1 cellular context compared by ENCODE assay signal in the genomic region with DNA sequence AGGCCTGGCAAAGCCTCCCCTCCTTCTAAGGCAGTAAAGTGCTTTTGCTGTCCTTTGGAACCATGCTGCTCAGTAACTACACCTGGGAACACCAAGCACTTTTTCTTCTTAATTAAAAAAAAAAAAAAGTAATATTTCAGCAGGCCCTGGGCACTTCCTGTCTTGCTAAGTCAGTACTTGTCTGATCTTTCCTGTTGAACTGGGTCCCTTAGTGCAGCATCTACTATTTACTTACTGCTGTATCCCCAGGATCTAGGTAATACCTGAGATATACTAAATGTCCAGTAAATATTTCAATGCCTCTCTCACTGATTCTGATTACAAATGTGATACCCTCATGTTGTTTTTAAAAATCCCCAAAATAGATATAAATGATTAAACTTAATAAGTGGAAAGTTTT.
TF ChIP-seq lines count a peak whose summit lies in the region.

No MANE protein-coding gene starts in this region.

TF ChIP-seq in HepG2, 621 proteins besides CTCF, POLR2A, EP300 and RAD21:
- TF ChIP-seq NFE2L2 (IDR thresholded peaks at IDR 0.05; ENCODE audit: low read length) (no peak), ATF7-NPFF (CRISPR knock-in tag; IDR thresholded peaks at IDR 0.05; ENCODE audit: low read depth) (0 out of 2 replicates have a peak, but pooled peaks have one; percentile 12), LCORL (IDR thresholded peaks at IDR 0.05) (no peak), LCORL (CRISPR knock-in tag; IDR thresholded peaks at IDR 0.05) (peak; percentile 18; the same call in 1 of the 2 replicates)
